1 cellular context compared by ENCODE assay signal in the genomic region with DNA sequence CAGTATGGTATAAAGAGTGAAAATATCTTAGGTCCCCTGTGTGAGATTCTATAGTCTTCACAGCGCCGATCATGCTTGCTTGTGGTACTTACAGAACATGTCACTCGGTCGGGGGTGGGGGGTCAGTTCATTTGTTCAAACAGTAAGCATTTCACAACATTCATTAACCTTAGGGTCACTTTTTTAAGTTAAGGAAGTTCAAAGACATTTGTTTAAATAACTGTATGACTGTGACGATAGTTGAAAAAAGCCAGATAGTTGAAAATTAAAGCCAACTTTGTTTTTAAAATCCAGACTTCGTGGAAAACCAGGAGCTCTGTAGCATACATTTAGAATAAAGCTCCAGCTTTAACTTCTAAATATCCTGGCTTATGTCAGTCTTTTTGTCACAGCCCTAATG.
TF ChIP-seq lines count a peak whose summit lies in the region.

No MANE protein-coding gene starts in this region.

TF ChIP-seq in HepG2, 621 proteins besides CTCF, POLR2A, EP300 and RAD21 (continued from another document):
- TF ChIP-seq, protein P1, sequence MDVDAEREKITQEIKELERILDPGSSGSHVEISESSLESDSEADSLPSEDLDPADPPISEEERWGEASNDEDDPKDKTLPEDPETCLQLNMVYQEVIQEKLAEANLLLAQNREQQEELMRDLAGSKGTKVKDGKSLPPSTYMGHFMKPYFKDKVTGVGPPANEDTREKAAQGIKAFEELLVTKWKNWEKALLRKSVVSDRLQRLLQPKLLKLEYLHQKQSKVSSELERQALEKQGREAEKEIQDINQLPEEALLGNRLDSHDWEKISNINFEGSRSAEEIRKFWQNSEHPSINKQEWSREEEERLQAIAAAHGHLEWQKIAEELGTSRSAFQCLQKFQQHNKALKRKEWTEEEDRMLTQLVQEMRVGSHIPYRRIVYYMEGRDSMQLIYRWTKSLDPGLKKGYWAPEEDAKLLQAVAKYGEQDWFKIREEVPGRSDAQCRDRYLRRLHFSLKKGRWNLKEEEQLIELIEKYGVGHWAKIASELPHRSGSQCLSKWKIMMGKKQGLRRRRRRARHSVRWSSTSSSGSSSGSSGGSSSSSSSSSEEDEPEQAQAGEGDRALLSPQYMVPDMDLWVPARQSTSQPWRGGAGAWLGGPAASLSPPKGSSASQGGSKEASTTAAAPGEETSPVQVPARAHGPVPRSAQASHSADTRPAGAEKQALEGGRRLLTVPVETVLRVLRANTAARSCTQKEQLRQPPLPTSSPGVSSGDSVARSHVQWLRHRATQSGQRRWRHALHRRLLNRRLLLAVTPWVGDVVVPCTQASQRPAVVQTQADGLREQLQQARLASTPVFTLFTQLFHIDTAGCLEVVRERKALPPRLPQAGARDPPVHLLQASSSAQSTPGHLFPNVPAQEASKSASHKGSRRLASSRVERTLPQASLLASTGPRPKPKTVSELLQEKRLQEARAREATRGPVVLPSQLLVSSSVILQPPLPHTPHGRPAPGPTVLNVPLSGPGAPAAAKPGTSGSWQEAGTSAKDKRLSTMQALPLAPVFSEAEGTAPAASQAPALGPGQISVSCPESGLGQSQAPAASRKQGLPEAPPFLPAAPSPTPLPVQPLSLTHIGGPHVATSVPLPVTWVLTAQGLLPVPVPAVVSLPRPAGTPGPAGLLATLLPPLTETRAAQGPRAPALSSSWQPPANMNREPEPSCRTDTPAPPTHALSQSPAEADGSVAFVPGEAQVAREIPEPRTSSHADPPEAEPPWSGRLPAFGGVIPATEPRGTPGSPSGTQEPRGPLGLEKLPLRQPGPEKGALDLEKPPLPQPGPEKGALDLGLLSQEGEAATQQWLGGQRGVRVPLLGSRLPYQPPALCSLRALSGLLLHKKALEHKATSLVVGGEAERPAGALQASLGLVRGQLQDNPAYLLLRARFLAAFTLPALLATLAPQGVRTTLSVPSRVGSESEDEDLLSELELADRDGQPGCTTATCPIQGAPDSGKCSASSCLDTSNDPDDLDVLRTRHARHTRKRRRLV (CRISPR knock-in tag; IDR thresholded peaks at IDR 0.05) = peak; percentile 90
- TF ChIP-seq, protein P2, sequence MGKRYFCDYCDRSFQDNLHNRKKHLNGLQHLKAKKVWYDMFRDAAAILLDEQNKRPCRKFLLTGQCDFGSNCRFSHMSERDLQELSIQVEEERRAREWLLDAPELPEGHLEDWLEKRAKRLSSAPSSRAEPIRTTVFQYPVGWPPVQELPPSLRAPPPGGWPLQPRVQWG (CRISPR knock-in tag; IDR thresholded peaks at IDR 0.05; ENCODE audit: borderline replicate concordance, low read depth) = no peak
- TF ChIP-seq MBD4 (IDR thresholded peaks at IDR 0.05; ENCODE audit: borderline replicate concordance, low read length) = no peak
- no peak for TF ChIP-seq TP53 (CRISPR knock-in tag; conservative IDR thresholded peaks at IDR 0.05)
- TF ChIP-seq ERF (CRISPR knock-in tag; IDR thresholded peaks at IDR 0.05) = no peak
- no peak for TF ChIP-seq CAMTA2 (CRISPR knock-in tag; IDR thresholded peaks at IDR 0.05; ENCODE audit: borderline replicate concordance)
- TF ChIP-seq, protein P3, sequence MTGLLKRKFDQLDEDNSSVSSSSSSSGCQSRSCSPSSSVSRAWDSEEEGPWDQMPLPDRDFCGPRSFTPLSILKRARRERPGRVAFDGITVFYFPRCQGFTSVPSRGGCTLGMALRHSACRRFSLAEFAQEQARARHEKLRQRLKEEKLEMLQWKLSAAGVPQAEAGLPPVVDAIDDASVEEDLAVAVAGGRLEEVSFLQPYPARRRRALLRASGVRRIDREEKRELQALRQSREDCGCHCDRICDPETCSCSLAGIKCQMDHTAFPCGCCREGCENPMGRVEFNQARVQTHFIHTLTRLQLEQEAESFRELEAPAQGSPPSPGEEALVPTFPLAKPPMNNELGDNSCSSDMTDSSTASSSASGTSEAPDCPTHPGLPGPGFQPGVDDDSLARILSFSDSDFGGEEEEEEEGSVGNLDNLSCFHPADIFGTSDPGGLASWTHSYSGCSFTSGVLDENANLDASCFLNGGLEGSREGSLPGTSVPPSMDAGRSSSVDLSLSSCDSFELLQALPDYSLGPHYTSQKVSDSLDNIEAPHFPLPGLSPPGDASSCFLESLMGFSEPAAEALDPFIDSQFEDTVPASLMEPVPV (CRISPR knock-in tag; IDR thresholded peaks at IDR 0.05) = no peak
- TF ChIP-seq SOX6 (IDR thresholded peaks at IDR 0.05) = no peak
- peak; percentile 31; the same call in 1 of the 2 replicates for TF ChIP-seq SOX6 (CRISPR knock-in tag; IDR thresholded peaks at IDR 0.05)
- TF ChIP-seq NR2F6 (IDR thresholded peaks at IDR 0.05) = peak; percentile 66
- peak; percentile 20; the same call in 1 of the 2 replicates for TF ChIP-seq NR2F6 (CRISPR knock-in tag; IDR thresholded peaks at IDR 0.05)
- TF ChIP-seq, protein P4, sequence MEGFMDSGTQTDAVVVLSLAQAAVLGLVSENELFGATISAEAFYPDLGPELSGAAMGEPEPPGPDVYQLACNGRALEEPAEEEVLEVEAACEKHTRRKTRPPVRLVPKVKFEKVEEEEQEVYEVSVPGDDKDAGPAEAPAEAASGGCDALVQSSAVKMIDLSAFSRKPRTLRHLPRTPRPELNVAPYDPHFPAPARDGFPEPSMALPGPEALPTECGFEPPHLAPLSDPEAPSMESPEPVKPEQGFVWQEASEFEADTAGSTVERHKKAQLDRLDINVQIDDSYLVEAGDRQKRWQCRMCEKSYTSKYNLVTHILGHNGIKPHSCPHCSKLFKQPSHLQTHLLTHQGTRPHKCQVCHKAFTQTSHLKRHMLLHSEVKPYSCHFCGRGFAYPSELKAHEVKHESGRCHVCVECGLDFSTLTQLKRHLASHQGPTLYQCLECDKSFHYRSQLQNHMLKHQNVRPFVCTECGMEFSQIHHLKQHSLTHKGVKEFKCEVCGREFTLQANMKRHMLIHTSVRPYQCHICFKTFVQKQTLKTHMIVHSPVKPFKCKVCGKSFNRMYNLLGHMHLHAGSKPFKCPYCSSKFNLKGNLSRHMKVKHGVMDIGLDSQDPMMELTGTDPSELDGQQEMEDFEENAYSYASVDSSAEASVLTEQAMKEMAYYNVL (CRISPR knock-in tag; IDR thresholded peaks at IDR 0.05; ENCODE audit: borderline replicate concordance) = no peak
- TF ChIP-seq JUND (CRISPR knock-in tag; IDR thresholded peaks at IDR 0.05) = no peak
- TF ChIP-seq SMARCE1 (IDR thresholded peaks at IDR 0.05; ENCODE audit: borderline replicate concordance) = no peak
- TF ChIP-seq CREM (IDR thresholded peaks at IDR 0.05) = 0 out of 2 replicates have a peak, but pooled peaks have one; percentile 17
- TF ChIP-seq CREM (CRISPR knock-in tag; IDR thresholded peaks at IDR 0.05) = no peak
- no peak for TF ChIP-seq RBFOX2 (IDR thresholded peaks at IDR 0.05; ENCODE audit: low read depth, low read length)
- no peak for TF ChIP-seq THAP11 (CRISPR knock-in tag; IDR thresholded peaks at IDR 0.05)
- TF ChIP-seq FOXA3 (CRISPR knock-in tag; IDR thresholded peaks at IDR 0.05) = no peak
- TF ChIP-seq, protein P5, sequence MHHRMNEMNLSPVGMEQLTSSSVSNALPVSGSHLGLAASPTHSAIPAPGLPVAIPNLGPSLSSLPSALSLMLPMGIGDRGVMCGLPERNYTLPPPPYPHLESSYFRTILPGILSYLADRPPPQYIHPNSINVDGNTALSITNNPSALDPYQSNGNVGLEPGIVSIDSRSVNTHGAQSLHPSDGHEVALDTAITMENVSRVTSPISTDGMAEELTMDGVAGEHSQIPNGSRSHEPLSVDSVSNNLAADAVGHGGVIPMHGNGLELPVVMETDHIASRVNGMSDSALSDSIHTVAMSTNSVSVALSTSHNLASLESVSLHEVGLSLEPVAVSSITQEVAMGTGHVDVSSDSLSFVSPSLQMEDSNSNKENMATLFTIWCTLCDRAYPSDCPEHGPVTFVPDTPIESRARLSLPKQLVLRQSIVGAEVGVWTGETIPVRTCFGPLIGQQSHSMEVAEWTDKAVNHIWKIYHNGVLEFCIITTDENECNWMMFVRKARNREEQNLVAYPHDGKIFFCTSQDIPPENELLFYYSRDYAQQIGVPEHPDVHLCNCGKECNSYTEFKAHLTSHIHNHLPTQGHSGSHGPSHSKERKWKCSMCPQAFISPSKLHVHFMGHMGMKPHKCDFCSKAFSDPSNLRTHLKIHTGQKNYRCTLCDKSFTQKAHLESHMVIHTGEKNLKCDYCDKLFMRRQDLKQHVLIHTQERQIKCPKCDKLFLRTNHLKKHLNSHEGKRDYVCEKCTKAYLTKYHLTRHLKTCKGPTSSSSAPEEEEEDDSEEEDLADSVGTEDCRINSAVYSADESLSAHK (CRISPR knock-in tag; IDR thresholded peaks at IDR 0.05; ENCODE audit: borderline replicate concordance) = no peak
- TF ChIP-seq TRIM24 (CRISPR knock-in tag; IDR thresholded peaks at IDR 0.05) = no peak
- TF ChIP-seq, protein P6, sequence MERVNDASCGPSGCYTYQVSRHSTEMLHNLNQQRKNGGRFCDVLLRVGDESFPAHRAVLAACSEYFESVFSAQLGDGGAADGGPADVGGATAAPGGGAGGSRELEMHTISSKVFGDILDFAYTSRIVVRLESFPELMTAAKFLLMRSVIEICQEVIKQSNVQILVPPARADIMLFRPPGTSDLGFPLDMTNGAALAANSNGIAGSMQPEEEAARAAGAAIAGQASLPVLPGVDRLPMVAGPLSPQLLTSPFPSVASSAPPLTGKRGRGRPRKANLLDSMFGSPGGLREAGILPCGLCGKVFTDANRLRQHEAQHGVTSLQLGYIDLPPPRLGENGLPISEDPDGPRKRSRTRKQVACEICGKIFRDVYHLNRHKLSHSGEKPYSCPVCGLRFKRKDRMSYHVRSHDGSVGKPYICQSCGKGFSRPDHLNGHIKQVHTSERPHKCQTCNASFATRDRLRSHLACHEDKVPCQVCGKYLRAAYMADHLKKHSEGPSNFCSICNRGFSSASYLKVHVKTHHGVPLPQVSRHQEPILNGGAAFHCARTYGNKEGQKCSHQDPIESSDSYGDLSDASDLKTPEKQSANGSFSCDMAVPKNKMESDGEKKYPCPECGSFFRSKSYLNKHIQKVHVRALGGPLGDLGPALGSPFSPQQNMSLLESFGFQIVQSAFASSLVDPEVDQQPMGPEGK (CRISPR knock-in tag; IDR thresholded peaks at IDR 0.05) = peak; percentile 47; the same call in 1 of the 2 replicates
- no peak for TF ChIP-seq SOX13 (IDR thresholded peaks at IDR 0.05)
- TF ChIP-seq SOX13 (CRISPR knock-in tag; conservative IDR thresholded peaks at IDR 0.05 in 1 of 2, IDR thresholded peaks at IDR 0.05 in 1 of 2) = peak in 1 of 2 experiments; percentile 33; a peak in 2 of 4 replicates
- no peak for TF ChIP-seq ZNF724P (CRISPR knock-in tag; IDR thresholded peaks at IDR 0.05; ENCODE audit: borderline replicate concordance)
- TF ChIP-seq TEAD2 (CRISPR knock-in tag; IDR thresholded peaks at IDR 0.05) = no peak
- TF ChIP-seq TCF7 (IDR thresholded peaks at IDR 0.05; ENCODE audit: low read depth) = 0 out of 2 replicates have a peak, but pooled peaks have one; percentile 22
- peak in 1 of 2 experiments; percentile 57; a peak in 1 of 4 replicates for TF ChIP-seq NR2F1 (CRISPR knock-in tag; IDR thresholded peaks at IDR 0.05)
- 0 out of 2 replicates have a peak, but pooled peaks have one; percentile 27 for TF ChIP-seq BCL6 (CRISPR knock-in tag; IDR thresholded peaks at IDR 0.05)
- no peak for TF ChIP-seq ZSCAN29 (CRISPR knock-in tag; conservative IDR thresholded peaks at IDR 0.05)
- no peak for TF ChIP-seq KLF11 (CRISPR knock-in tag; IDR thresholded peaks at IDR 0.05)
- TF ChIP-seq, protein P7, sequence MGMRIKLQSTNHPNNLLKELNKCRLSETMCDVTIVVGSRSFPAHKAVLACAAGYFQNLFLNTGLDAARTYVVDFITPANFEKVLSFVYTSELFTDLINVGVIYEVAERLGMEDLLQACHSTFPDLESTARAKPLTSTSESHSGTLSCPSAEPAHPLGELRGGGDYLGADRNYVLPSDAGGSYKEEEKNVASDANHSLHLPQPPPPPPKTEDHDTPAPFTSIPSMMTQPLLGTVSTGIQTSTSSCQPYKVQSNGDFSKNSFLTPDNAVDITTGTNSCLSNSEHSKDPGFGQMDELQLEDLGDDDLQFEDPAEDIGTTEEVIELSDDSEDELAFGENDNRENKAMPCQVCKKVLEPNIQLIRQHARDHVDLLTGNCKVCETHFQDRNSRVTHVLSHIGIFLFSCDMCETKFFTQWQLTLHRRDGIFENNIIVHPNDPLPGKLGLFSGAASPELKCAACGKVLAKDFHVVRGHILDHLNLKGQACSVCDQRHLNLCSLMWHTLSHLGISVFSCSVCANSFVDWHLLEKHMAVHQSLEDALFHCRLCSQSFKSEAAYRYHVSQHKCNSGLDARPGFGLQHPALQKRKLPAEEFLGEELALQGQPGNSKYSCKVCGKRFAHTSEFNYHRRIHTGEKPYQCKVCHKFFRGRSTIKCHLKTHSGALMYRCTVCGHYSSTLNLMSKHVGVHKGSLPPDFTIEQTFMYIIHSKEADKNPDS (CRISPR knock-in tag; IDR thresholded peaks at IDR 0.05) = no peak
- TF ChIP-seq NFIC (IDR thresholded peaks at IDR 0.05; ENCODE audit: low read length) = no peak
- TF ChIP-seq U2AF2 (IDR thresholded peaks at IDR 0.05; ENCODE audit: low read depth, low read length) = no peak
